ENCODE assay signal across 8 cellular contexts in the genomic region with DNA sequence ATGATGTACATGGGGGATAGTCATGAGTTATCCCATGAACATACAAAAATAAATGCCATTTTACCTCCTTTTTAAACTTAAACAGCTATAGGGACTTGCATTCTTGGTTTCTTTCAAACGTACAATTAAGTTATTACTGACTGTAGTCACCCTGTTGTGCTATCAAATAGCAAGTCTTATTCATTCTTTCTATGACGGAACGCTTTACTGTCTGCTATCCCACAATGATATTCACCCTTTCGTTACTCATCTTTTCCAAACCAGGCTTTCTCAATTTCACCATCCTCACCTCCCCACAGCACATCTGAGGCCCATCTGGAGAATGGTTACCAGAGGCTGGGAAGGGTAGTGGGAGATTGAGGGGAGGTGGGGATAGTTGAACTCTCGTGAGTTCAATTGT.
DNase-seq lines count a peak whose midpoint lies in the region; ATAC-seq and TF ChIP-seq lines count a peak whose summit lies in the region.

No MANE protein-coding gene starts in this region.

- H3K9me3 Mint-ChIP-seq in progenitor cell of endocrine pancreas (ENCODE audit: low read depth) = no peaks in the 10 kb centered on the region

- WGBS in gastroesophageal sphincter (ENCODE audit: low coverage in 1 of 2), 2 donors = 49 to 55% methylated on average over 4 to 5 of the region's 5 CpGs

- H3K4me1 ChIP-seq in NT2/D1 (ENCODE audit: insufficient read depth, insufficient read length) (no peaks in the 10 kb centered on the region), gastroesophageal sphincter (peaks cover 0 to 19% (median 0%) of the 10 kb centered on the region in 3 donors), SJCRH30 (no peaks in the 10 kb centered on the region)

- H3K27me3 ChIP-seq in NT2/D1 (ENCODE audit: insufficient read depth, insufficient read length) (no peaks in the 10 kb centered on the region), gastroesophageal sphincter (no peaks in the 10 kb centered on the region), SJCRH30 (no peaks in the 10 kb centered on the region)

- no peaks in the 10 kb centered on the region for H3K36me3 ChIP-seq in NT2/D1 (ENCODE audit: insufficient read depth, insufficient read length, low read length)
- H3K36me3 ChIP-seq in gastroesophageal sphincter = no peaks in the 10 kb centered on the region
- H3K36me3 ChIP-seq in SJCRH30 = no peaks in the 10 kb centered on the region

- H3K4me3 ChIP-seq in NT2/D1 (ENCODE audit: insufficient read length, low read depth) = peak overlapping the region; percentile 27
- peak overlapping the region in 1 of 2 donors; percentile 42 for H3K4me3 ChIP-seq in gastroesophageal sphincter
- no peak overlapping the region for H3K4me3 ChIP-seq in SJCRH30

- DNase-seq in EH (ENCODE audit: low read depth) (peak; percentile 48), NT2/D1 (ENCODE audit: low read depth, low spot score) (no peak), progenitor cell of endocrine pancreas (ENCODE audit: low spot score, unreplicated experiment) (no peak), NCI-H526 treated with DMSO at 0.1 percent for 48 hours (lab: John Stamatoyannopoulos, UW) (no peak), NCI-H446 (lab: John Stamatoyannopoulos, UW) (no peak), SJCRH30 (no peak)

- H3K9me3 ChIP-seq in NT2/D1 (ENCODE audit: insufficient read depth, low read length) = peaks cover 14% of the 10 kb centered on the region; the same call in 1 of the 2 replicates
- H3K9me3 ChIP-seq in gastroesophageal sphincter = no peaks in the 10 kb centered on the region
- no peaks in the 10 kb centered on the region for H3K9me3 ChIP-seq in SJCRH30 (replicated peaks)

- peak overlapping the region; percentile 29 for H3K4me3 Mint-ChIP-seq in progenitor cell of endocrine pancreas (ENCODE audit: low read depth)

- peaks cover 22% of the 10 kb centered on the region for H3K4me1 Mint-ChIP-seq in progenitor cell of endocrine pancreas (ENCODE audit: low read depth)

- H3K27ac ChIP-seq in gastroesophageal sphincter (peak overlapping the region in 1 of 4 donors; percentile 41), SJCRH30 (no peak overlapping the region)

- H3K36me3 Mint-ChIP-seq in progenitor cell of endocrine pancreas (ENCODE audit: insufficient read depth) = no peaks in the 10 kb centered on the region

- no peak for TF ChIP-seq EP300 in gastroesophageal sphincter (IDR thresholded peaks at IDR 0.05)

- peak; percentile 57 for ATAC-seq in gastroesophageal sphincter
- ATAC-seq in HG03571 (IDR thresholded peaks at IDR 0.05; ENCODE audit: unreplicated experiment) = no peak

- peaks cover 12% of the 10 kb centered on the region for H3K27me3 Mint-ChIP-seq in progenitor cell of endocrine pancreas

- peak overlapping the region; percentile 71 for H3K9ac ChIP-seq in NT2/D1 (ENCODE audit: insufficient read length, low read depth)

- TF ChIP-seq CTCF in gastroesophageal sphincter (IDR thresholded peaks at IDR 0.05) (no peak), progenitor cell of endocrine pancreas (IDR thresholded peaks at IDR 0.05; ENCODE audit: unreplicated experiment) (no peak)

- no peak overlapping the region for H3K27ac Mint-ChIP-seq in progenitor cell of endocrine pancreas

- TF ChIP-seq POLR2A in gastroesophageal sphincter (IDR thresholded peaks at IDR 0.05) = no peak
